Comparison of ENCODE assay signal across 19 cellular contexts in genomic region chr10:53699684-53700083, GRCh38.
"Had no signal": no experiment of that assay in that cellular context is flagged by ENCODE, and none has a peak within 500 bp of the region (broad histone marks: within the 10 kb centered on the region; RNA-seq: fewer than 3 reads in every experiment).

No MANE protein-coding gene starts in this region.

- FAIRE-seq: keratinocyte, small intestine had no signal

- DNase-seq: cortex of kidney; effector memory CD8-positive, alpha-beta T cell; foreskin fibroblast; gastrocnemius medialis; head of caudate nucleus; left ventricle myocardium superior; lower lobe of right lung; natural killer cell; right lobe of liver; small intestine; stimulated activated CD4-positive, alpha-beta T cell treated with anti-CD3 and anti-CD28 coated beads, Interleukin-15, amount 100 ng/mL, for 24 hours; stimulated activated CD4-positive, alpha-beta T cell treated with anti-CD3 and anti-CD28 coated beads, Interleukin-2, amount 100 ng/mL, for 48 hours; stimulated activated naive B cell treated with anti-CD40 and anti-IgM and Interleukin-4, amounts not matched to agents 10 μg/mL and 1 μg/mL and 100 μg/mL, for 72 hours; upper lobe of left lung had no signal

- ATAC-seq: effector memory CD8-positive, alpha-beta T cell; esophagus mucosa; gastrocnemius medialis; left ventricle myocardium superior; lower lobe of right lung; natural killer cell; right lobe of liver; stimulated activated naive B cell treated with anti-CD40 and anti-IgM and Interleukin-4, amounts not matched to agents 10 μg/mL and 1 μg/mL and 100 μg/mL, for 72 hours had no signal

- H3K27me3 ChIP-seq: gastrocnemius medialis, neural progenitor cell, right lobe of liver, tibial nerve, upper lobe of left lung had no signal

- H3K36me3 ChIP-seq: gastrocnemius medialis, lower lobe of right lung, neural progenitor cell, right lobe of liver, thoracic aorta, tibial nerve, upper lobe of left lung had no signal

- H3K4me3 ChIP-seq: gastrocnemius medialis, lower lobe of right lung, neural progenitor cell, right lobe of liver, thoracic aorta, tibial nerve, upper lobe of left lung had no signal
